In genomic region chr3:196316781-196317398, GRCh38 we compare ENCODE assay signal across 10 cellular contexts. TPM values are rescaled to one million over a fixed set of nuclear protein-coding genes. Genes with fewer than 3 reads are reported as not detected.
DNase-seq lines count a peak whose midpoint lies in the region; ATAC-seq, FAIRE-seq and TF ChIP-seq lines count a peak whose summit lies in the region.
"Not testable (repeated sequence)": the region's sequence is repeated elsewhere in the genome, so short reads cannot be mapped to it uniquely, and the experiment has no call there.
"Had no signal": no experiment of that assay in that cellular context is flagged by ENCODE, and none has a peak within 500 bp of the region (broad histone marks: within the 10 kb centered on the region; RNA-seq: fewer than 3 reads in every experiment).

No MANE protein-coding gene starts in this region.

- POLR2A ChIA-PET in activated CD8-positive, alpha-beta T cell treated with anti-CD3 and anti-CD28 coated beads for 36 hours (lab: Charles Lee) = interaction anchor here (0.7 to 1.5 kb wide), 7 partner anchors 32 to 250 kb away, joined by 3 to 4 read pairs (median 4); no protein-coding TSS in a partner anchor
- POLR2A ChIA-PET in K562 (lab: Yijun Ruan, JAX) = interaction anchor here (0.6 to 2.2 kb wide), 13 partner anchors 8 to 173 kb away, joined by 3 to 14 read pairs (median 4); no protein-coding TSS in a partner anchor

- not testable (repeated sequence) for TF ChIP-seq CTCF in GM12864 (IDR thresholded peaks at IDR 0.05; ENCODE audit: low read depth, low read length, missing control alignments); OCI-LY1 (IDR thresholded peaks at IDR 0.05; ENCODE audit: low read length); activated CD8-positive, alpha-beta T cell treated with anti-CD3 and anti-CD28 coated beads for 36 hours (IDR thresholded peaks at IDR 0.05); K562 (IDR thresholded peaks at IDR 0.05 in 2 of 3, conservative IDR thresholded peaks at IDR 0.05 in 1 of 3; ENCODE audit: insufficient read depth in 2 of 3, low read depth in 1 of 3, low read length in 3 of 3); retinal pigment epithelial cell (conservative IDR thresholded peaks at IDR 0.05; ENCODE audit: low read depth, low read length)

- not testable (repeated sequence) for TF ChIP-seq EP300 in K562 (IDR thresholded peaks at IDR 0.05; ENCODE audit: low read length)

- not testable (repeated sequence) for H3K79me2 ChIP-seq in OCI-LY1 (ENCODE audit: insufficient read depth, low read length)
- peaks cover 16% of the 10 kb centered on the region for H3K79me2 ChIP-seq in K562 (ENCODE audit: control insufficient read depth, insufficient read depth, low read length)

- H3K14ac ChIP-seq in mesenchymal stem cell (ENCODE audit: low read length in 2 of 2) = peak overlapping the region in 1 of 2 experiments; percentile 15

- peak; percentile 49 for FAIRE-seq in K562 (lab: Jason Lieb, UNC)

- not testable (repeated sequence) for H3K9me1 ChIP-seq in K562 (ENCODE audit: control insufficient read depth, insufficient read depth, low read length)

- CTCF ChIA-PET in activated CD8-positive, alpha-beta T cell treated with anti-CD3 and anti-CD28 coated beads for 36 hours (lab: Charles Lee) = interaction anchor here (1.2 to 2.5 kb wide), 3 partner anchors 61 to 243 kb away, joined by 3 to 10 read pairs (median 4); no protein-coding TSS in a partner anchor
- CTCF ChIA-PET in K562 (lab: Yijun Ruan, JAX; ENCODE audit: low intra/inter-chr PET ratio) = not testable (repeated sequence)

- not testable (repeated sequence) for H3K27me3 Mint-ChIP-seq in activated CD8-positive, alpha-beta T cell treated with anti-CD3 and anti-CD28 coated beads for 36 hours

- H3K27ac ChIP-seq in OCI-LY1 (ENCODE audit: low read depth, low read length, poor library complexity, severe bottlenecking); mesenchymal stem cell (ENCODE audit: low read length, poor library complexity, severe bottlenecking): not testable (repeated sequence)
- peak overlapping the region; percentile 94 for H3K27ac ChIP-seq in K562 (ENCODE audit: extremely low read depth, low read depth, low read length)

- H3K27me3 ChIP-seq in OCI-LY1 (ENCODE audit: insufficient read depth, low read length); K562 (ENCODE audit: control insufficient read depth in 2 of 2, insufficient read depth in 2 of 2, low read length in 2 of 2); mesenchymal stem cell (ENCODE audit: control insufficient read depth in 1 of 2, insufficient read depth in 1 of 2, low read length in 2 of 2): not testable (repeated sequence)

- not testable (repeated sequence) for H3K36me3 Mint-ChIP-seq in activated CD8-positive, alpha-beta T cell treated with anti-CD3 and anti-CD28 coated beads for 36 hours (ENCODE audit: low read depth)

- TF ChIP-seq POLR2A in K562 (conservative IDR thresholded peaks at IDR 0.05) = not testable (repeated sequence)

- H3F3A ChIP-seq in OCI-LY1 (ENCODE audit: insufficient read depth, low read length) = not testable (repeated sequence)

- not testable (repeated sequence) for H3K9me3 Mint-ChIP-seq in activated CD8-positive, alpha-beta T cell treated with anti-CD3 and anti-CD28 coated beads for 36 hours

- peaks cover 12% of the 10 kb centered on the region for H3K4me1 Mint-ChIP-seq in activated CD8-positive, alpha-beta T cell treated with anti-CD3 and anti-CD28 coated beads for 36 hours (ENCODE audit: low read depth)

- not testable (repeated sequence) for H3K79me1 ChIP-seq in mesenchymal stem cell (replicated peaks; ENCODE audit: low read length, poor library complexity, severe bottlenecking)

- peak overlapping the region; percentile 74; the same call in 1 of the 2 replicates for H3K9ac ChIP-seq in OCI-LY1 (ENCODE audit: low read length)
- H3K9ac ChIP-seq in K562 (ENCODE audit: insufficient read depth in 1 of 2, low read depth in 2 of 2, low read length in 2 of 2) = peak overlapping the region in 1 of 2 experiments; percentile 83; a peak in 3 of 4 replicates
- peak overlapping the region; percentile 97 for H3K9ac ChIP-seq in mesenchymal stem cell (ENCODE audit: low read length)

- H4K8ac ChIP-seq in mesenchymal stem cell (ENCODE audit: low read length) = not testable (repeated sequence)

- 18% methylated on average over 5 of the region's 5 CpGs for WGBS in K562 (ENCODE audit: insufficient coverage, low coverage, missing lambda C conversion rate)
- WGBS in mesenchymal stem cell = 60% methylated on average over 2 of the region's 5 CpGs

- H2BK5ac ChIP-seq in mesenchymal stem cell (ENCODE audit: low read depth, low read length, poor library complexity, severe bottlenecking) = not testable (repeated sequence)

- peak overlapping the region; percentile 82 for H3K27ac Mint-ChIP-seq in activated CD8-positive, alpha-beta T cell treated with anti-CD3 and anti-CD28 coated beads for 36 hours

- BruUV-seq in K562 (replicated peaks; lab: Mats Ljungman, UMichigan) = not testable (repeated sequence)

- peak overlapping the region; percentile 92 for H3K4me3 Mint-ChIP-seq in activated CD8-positive, alpha-beta T cell treated with anti-CD3 and anti-CD28 coated beads for 36 hours

- H2BK12ac ChIP-seq in mesenchymal stem cell (ENCODE audit: low read length in 2 of 2) = not testable (repeated sequence)

- peak overlapping the region; percentile 76 for H3K4me3 ChIP-seq in GM12864 (ENCODE audit: low read depth, low read length)
- H3K4me3 ChIP-seq in OCI-LY1 (ENCODE audit: low read depth, low read length, poor library complexity, severe bottlenecking) = peak overlapping the region; percentile 71
- peak overlapping the region; percentile 93 for H3K4me3 ChIP-seq in K562
- H3K4me3 ChIP-seq in mesenchymal stem cell (ENCODE audit: insufficient read depth in 1 of 2, low read depth in 1 of 2, low read length in 2 of 2) = peak overlapping the region in 1 of 2 experiments; percentile 94
- peak overlapping the region; percentile 83 for H3K4me3 ChIP-seq in retinal pigment epithelial cell (ENCODE audit: low read length)

- H3K9me2 ChIP-seq in OCI-LY1 (ENCODE audit: low read depth, low read length) = not testable (repeated sequence)

- H2BK120ac ChIP-seq in mesenchymal stem cell (ENCODE audit: low read depth, low read length) = not testable (repeated sequence)

- intact Hi-C loops in activated CD8-positive, alpha-beta T cell treated with anti-CD3 and anti-CD28 coated beads for 36 hours (cut with micrococcal nuclease) = loop anchor here (10.0 kb wide), 1 partner anchor 62 kb away; no protein-coding TSS in a partner anchor
- intact Hi-C loops in K562 (cut with micrococcal nuclease) = loop anchor here (5.0 kb wide), 1 partner anchor 130 kb away; no protein-coding TSS in a partner anchor

- not testable (repeated sequence) for H2AFZ ChIP-seq in OCI-LY1 (ENCODE audit: low read length); mesenchymal stem cell (ENCODE audit: low read depth, low read length)
- 0 out of 2 replicates have a peak overlapping the region, but pooled peaks have one; percentile 24 for H2AFZ ChIP-seq in K562 (ENCODE audit: low read depth, low read length)

- not testable (repeated sequence) for H3K23ac ChIP-seq in mesenchymal stem cell (ENCODE audit: low read length in 2 of 2)

- not testable (repeated sequence) for H2AK5ac ChIP-seq in mesenchymal stem cell (ENCODE audit: low read length, severe bottlenecking)

- not testable (repeated sequence) for H2BK15ac ChIP-seq in mesenchymal stem cell (ENCODE audit: low read depth, poor library complexity, severe bottlenecking)

- H4K20me1 ChIP-seq in OCI-LY1 (ENCODE audit: insufficient read depth, low read length); K562 (replicated peaks; ENCODE audit: control insufficient read depth, insufficient read depth, low read length): not testable (repeated sequence)

- H4K91ac ChIP-seq in mesenchymal stem cell (ENCODE audit: low read length) = not testable (repeated sequence)

- not testable (repeated sequence) for H3K9me3 ChIP-seq in OCI-LY1 (ENCODE audit: low read length); K562 (replicated peaks; ENCODE audit: control insufficient read depth, insufficient read depth, low read depth, low read length); mesenchymal stem cell (ENCODE audit: control insufficient read depth, low read length)

- not testable (repeated sequence) for TF ChIP-seq RAD21 in K562 (CRISPR knock-in tag; conservative IDR thresholded peaks at IDR 0.05 in 1 of 2, IDR thresholded peaks at IDR 0.05 in 1 of 2)

- in situ Hi-C loops in K562 (cut with MboI) = not testable (repeated sequence)

- not testable (repeated sequence) for H3K36me3 ChIP-seq in OCI-LY1 (ENCODE audit: insufficient read depth, low read length); mesenchymal stem cell (ENCODE audit: control insufficient read depth in 1 of 2, insufficient read depth in 2 of 2, low read depth in 1 of 2, low read length in 2 of 2)
- peaks cover 34% of the 10 kb centered on the region; the same call in 2 of the 3 replicates for H3K36me3 ChIP-seq in K562 (ENCODE audit: control insufficient read depth, insufficient read depth, low read length)

- ATAC-seq in activated CD8-positive, alpha-beta T cell treated with anti-CD3 and anti-CD28 coated beads for 36 hours; K562: not testable (repeated sequence)

- H3K4ac ChIP-seq in mesenchymal stem cell (ENCODE audit: low read depth in 1 of 2, low read length in 2 of 2) = not testable (repeated sequence)

- DNase-seq in GM12864 (ENCODE audit: low read depth); activated CD8-positive, alpha-beta T cell treated with anti-CD3 and anti-CD28 coated beads for 36 hours; K562 (ENCODE audit: extremely low read depth in 1 of 4, low spot score in 3 of 4); retinal pigment epithelial cell (ENCODE audit: low read depth): not testable (repeated sequence)
- DNase-seq in fibroblast of gingiva (ENCODE audit: low read depth) (peak; percentile 40), mesenchymal stem cell (peak; percentile 44)

- peak overlapping the region; percentile 68 for H3K4me2 ChIP-seq in OCI-LY1 (ENCODE audit: low read length)
- H3K4me2 ChIP-seq in K562 (ENCODE audit: insufficient read depth, low read length) = peak overlapping the region; percentile 97
- not testable (repeated sequence) for H3K4me2 ChIP-seq in mesenchymal stem cell (ENCODE audit: low read length, poor library complexity, severe bottlenecking)

- H3K4me1 ChIP-seq in OCI-LY1 (ENCODE audit: insufficient read depth, low read length, severe bottlenecking); mesenchymal stem cell (ENCODE audit: control insufficient read depth, insufficient read depth, low read depth, low read length): not testable (repeated sequence)
- H3K4me1 ChIP-seq in K562 (replicated peaks in 1 of 2; ENCODE audit: control insufficient read depth in 2 of 2, insufficient read depth in 2 of 2, low read length in 2 of 2) = peaks cover 4 to 15% of the 10 kb centered on the region in 2 experiments; a peak in 4 of 5 replicates

- peak overlapping the region in 1 of 2 experiments; percentile 40 for H3K18ac ChIP-seq in mesenchymal stem cell (ENCODE audit: low read depth in 1 of 2, low read length in 2 of 2)

RNA-seq across cellular contexts. Expression of gene DYNLT2B, which starts 1.1 kb away (rescaled TPM):
- 1 to 10 TPM; 8.8 to 9.5 TPM for total RNA-seq in activated CD8-positive, alpha-beta T cell treated with anti-CD3 and anti-CD28 coated beads for 36 hours
- 5.6 and 8.4 TPM in 2 replicates for total RNA-seq in K562 (2011; cell fraction: chromatin; rRNA removed; ENCODE audit: low replicate concordance)
- total RNA-seq in K562 (2011; cell fraction: nucleolus; rRNA removed) = 4.9 and 5.7 TPM in 2 replicates
- 3.4 and 6.5 TPM in 2 replicates for total RNA-seq in K562 (2011; cell fraction: nucleoplasm; rRNA removed)
- 6.5 and 10.2 TPM in 2 replicates for total RNA-seq in K562 (2014; rRNA removed)
- total RNA-seq in K562 (2014; rRNA removed; fragmentation: Illumina TruSeq; extraction: Trizol) = 8.3 and 8.7 TPM in 2 replicates
- total RNA-seq in K562 (2015; rRNA removed; fragmentation: Illumina TruSeq; extraction: Trizol) = 7.1 and 8.5 TPM in 2 replicates
- 8.3 and 8.6 TPM in 2 replicates for total RNA-seq in K562 (2021)
- polyA plus RNA-seq in K562 (2011; rRNA removed) = 13.7 and 17.1 TPM in 2 replicates
- 11.9 and 12.6 TPM in 2 replicates for polyA plus RNA-seq in K562 (2011; cell fraction: cytosol; rRNA removed)
- 5.7 and 7.7 TPM in 2 replicates for polyA plus RNA-seq in K562 (2011; cell fraction: nucleus; rRNA removed)
- 14.7 and 17.8 TPM in 2 replicates for polyA plus RNA-seq in K562 (2012)
- polyA plus RNA-seq in K562 (2014; fragmentation: Illumina TruSeq; extraction: Trizol) = 7.4 and 8.8 TPM in 2 replicates
- polyA plus RNA-seq in K562 (2014; fragmentation: Nextera tagmentation; extraction: Ambion mirVana) = 10 to 100 TPM in 1 of 2 experiments, 1 to 10 TPM in 1; 9.7 to 13.3 TPM
- 16.8 and 19.9 TPM in 2 replicates for polyA plus RNA-seq in K562 (2014; rRNA removed)
- polyA minus RNA-seq in K562 (2011; rRNA and poly(A)+ RNA removed) = 3.2 and 4.5 TPM in 2 replicates
- 4.7 TPM in 1 of 2 replicates, not detected in the other for polyA minus RNA-seq in K562 (2011; cell fraction: cytosol; rRNA and poly(A)+ RNA removed)
- polyA minus RNA-seq in K562 (2011; cell fraction: nucleus; rRNA and poly(A)+ RNA removed) = 3.2 and 6.1 TPM in 2 replicates
- 24.1 TPM for polyA plus RNA-seq in mesenchymal stem cell (2013, experiment 1 of 2)
- 24.5 TPM for polyA plus RNA-seq in mesenchymal stem cell (2013, experiment 2 of 2)

RNA-seq across cellular contexts. Expression of gene TM4SF19, which starts 21.3 kb away (rescaled TPM):
- total RNA-seq in activated CD8-positive, alpha-beta T cell treated with anti-CD3 and anti-CD28 coated beads for 36 hours = not detected
- 84.6 and 136 TPM in 2 replicates for total RNA-seq in K562 (2011; cell fraction: chromatin; rRNA removed; ENCODE audit: low replicate concordance)
- total RNA-seq in K562 (2011; cell fraction: nucleolus; rRNA removed) = 68.0 and 78.0 TPM in 2 replicates
- total RNA-seq in K562 (2011; cell fraction: nucleoplasm; rRNA removed) = 79.4 and 104 TPM in 2 replicates
- total RNA-seq in K562 (2014; rRNA removed) = 8.0 and 10.6 TPM in 2 replicates
- 12.5 and 13.6 TPM in 2 replicates for total RNA-seq in K562 (2014; rRNA removed; fragmentation: Illumina TruSeq; extraction: Trizol)
- total RNA-seq in K562 (2015; rRNA removed; fragmentation: Illumina TruSeq; extraction: Trizol) = 15.0 and 15.4 TPM in 2 replicates
- total RNA-seq in K562 (2021) = 18.4 and 19.0 TPM in 2 replicates
- polyA plus RNA-seq in K562 (2011; rRNA removed) = 27.1 and 29.3 TPM in 2 replicates
- polyA plus RNA-seq in K562 (2011; cell fraction: cytosol; rRNA removed) = 22.0 and 31.8 TPM in 2 replicates
- 45.2 and 52.4 TPM in 2 replicates for polyA plus RNA-seq in K562 (2011; cell fraction: nucleus; rRNA removed)
- 24.0 and 26.4 TPM in 2 replicates for polyA plus RNA-seq in K562 (2012)
- 12.7 and 14.9 TPM in 2 replicates for polyA plus RNA-seq in K562 (2014; fragmentation: Illumina TruSeq; extraction: Trizol)
- 10 to 100 TPM; 25.3 to 26.7 TPM for polyA plus RNA-seq in K562 (2014; fragmentation: Nextera tagmentation; extraction: Ambion mirVana)
- 13.8 and 19.0 TPM in 2 replicates for polyA plus RNA-seq in K562 (2014; rRNA removed)
- 22.6 and 26.3 TPM in 2 replicates for polyA minus RNA-seq in K562 (2011; rRNA and poly(A)+ RNA removed)
- 14.3 TPM in 2 replicates for polyA minus RNA-seq in K562 (2011; cell fraction: cytosol; rRNA and poly(A)+ RNA removed)
- 9.3 and 15.4 TPM in 2 replicates for polyA minus RNA-seq in K562 (2011; cell fraction: nucleus; rRNA and poly(A)+ RNA removed)
- 7.3 TPM for polyA plus RNA-seq in mesenchymal stem cell (2013, experiment 1 of 2)
- polyA plus RNA-seq in mesenchymal stem cell (2013, experiment 2 of 2) = 8.7 TPM
- total RNA-seq: cardiac septum, H7, stomach had no signal

RNA-seq across cellular contexts. Expression of gene PCYT1A, which starts 29.4 kb away (rescaled TPM):
- total RNA-seq in activated CD8-positive, alpha-beta T cell treated with anti-CD3 and anti-CD28 coated beads for 36 hours = 10 to 100 TPM; 31.0 to 33.7 TPM
- 166 and 178 TPM in 2 replicates for total RNA-seq in K562 (2011; cell fraction: chromatin; rRNA removed; ENCODE audit: low replicate concordance)
- total RNA-seq in K562 (2011; cell fraction: nucleolus; rRNA removed) = 94.6 and 104 TPM in 2 replicates
- total RNA-seq in K562 (2011; cell fraction: nucleoplasm; rRNA removed) = 110 and 116 TPM in 2 replicates
- total RNA-seq in K562 (2014; rRNA removed) = 42.4 and 49.6 TPM in 2 replicates
- 42.9 and 47.6 TPM in 2 replicates for total RNA-seq in K562 (2014; rRNA removed; fragmentation: Illumina TruSeq; extraction: Trizol)
- 51.1 and 53.4 TPM in 2 replicates for total RNA-seq in K562 (2015; rRNA removed; fragmentation: Illumina TruSeq; extraction: Trizol)
- 52.0 and 55.5 TPM in 2 replicates for total RNA-seq in K562 (2021)
- 53.0 and 55.1 TPM in 2 replicates for polyA plus RNA-seq in K562 (2011; rRNA removed)
- 45.5 and 51.1 TPM in 2 replicates for polyA plus RNA-seq in K562 (2011; cell fraction: cytosol; rRNA removed)
- 99.4 and 119 TPM in 2 replicates for polyA plus RNA-seq in K562 (2011; cell fraction: nucleus; rRNA removed)
- polyA plus RNA-seq in K562 (2012) = 39.7 and 44.1 TPM in 2 replicates
- polyA plus RNA-seq in K562 (2014; fragmentation: Illumina TruSeq; extraction: Trizol) = 58.2 and 62.8 TPM in 2 replicates
- polyA plus RNA-seq in K562 (2014; fragmentation: Nextera tagmentation; extraction: Ambion mirVana) = 10 to 100 TPM; 13.4 to 13.5 TPM
- polyA plus RNA-seq in K562 (2014; rRNA removed) = 45.8 and 49.4 TPM in 2 replicates
- polyA minus RNA-seq in K562 (2011; rRNA and poly(A)+ RNA removed) = 102 and 116 TPM in 2 replicates
- 72.9 and 75.6 TPM in 2 replicates for polyA minus RNA-seq in K562 (2011; cell fraction: cytosol; rRNA and poly(A)+ RNA removed)
- polyA minus RNA-seq in K562 (2011; cell fraction: nucleus; rRNA and poly(A)+ RNA removed) = 78.6 and 108 TPM in 2 replicates
- polyA plus RNA-seq in mesenchymal stem cell (2013, experiment 1 of 2) = 61.2 TPM
- polyA plus RNA-seq in mesenchymal stem cell (2013, experiment 2 of 2) = 60.2 TPM

Comparison
In these comparisons a context has a peak if more than half of its experiments do, and no peak if none do; other contexts are left out.
1. RNA of gene TM4SF19, which starts 21.3 kb away (total RNA-seq): 8.0 to 136 TPM in K562; not detected in activated CD8-positive, alpha-beta T cell treated with anti-CD3 and anti-CD28 coated beads for 36 hours; every median in the first group is over 4 times any median in the second.